Comparison of ENCODE assay signal across 8 cellular contexts in the genomic region with DNA sequence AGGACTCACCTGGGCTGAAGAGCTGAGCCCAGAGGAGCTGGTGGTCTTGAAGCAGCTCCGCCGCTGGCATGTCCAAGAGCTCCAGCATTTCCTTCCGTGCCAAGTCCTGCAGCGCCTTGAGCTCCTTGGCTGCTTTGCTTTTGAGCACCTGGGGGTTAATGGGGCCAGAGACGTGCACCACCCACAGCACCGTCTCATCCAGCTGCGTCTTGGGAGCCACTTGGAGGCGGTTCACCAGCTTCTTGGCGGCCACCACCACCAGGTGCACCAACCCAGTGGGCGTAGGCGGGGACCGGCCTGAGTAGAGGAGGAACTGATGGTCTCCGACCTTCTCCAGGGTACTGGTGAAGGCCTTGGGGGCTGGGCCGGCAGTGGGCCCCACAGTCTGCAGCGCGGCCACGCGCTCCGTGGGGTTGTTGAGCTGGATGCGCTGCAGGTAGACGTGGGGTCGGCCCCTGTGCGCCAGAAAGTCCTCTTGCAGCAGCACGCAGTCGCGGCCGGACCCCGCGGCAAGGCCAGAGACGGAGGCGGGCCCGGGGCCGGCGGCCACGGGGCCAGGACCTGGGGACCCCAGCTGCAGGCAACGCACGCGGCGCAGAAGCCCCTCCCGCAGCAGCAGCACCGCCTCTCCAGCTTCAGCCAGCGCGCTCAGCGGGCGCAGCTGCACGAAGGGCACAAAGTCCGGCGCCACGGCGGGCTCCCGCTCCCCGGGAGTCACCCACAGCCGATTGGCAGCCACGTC. TPM values are rescaled to one million over a fixed set of nuclear protein-coding genes. Genes with fewer than 3 reads are reported as not detected.
DNase-seq lines count a peak whose midpoint lies in the region; ATAC-seq, FAIRE-seq and TF ChIP-seq lines count a peak whose summit lies in the region.
"Not testable (repeated sequence)": the region's sequence is repeated elsewhere in the genome, so short reads cannot be mapped to it uniquely, and the experiment has no call there.

No MANE protein-coding gene starts in this region.

- H3K27ac ChIP-seq in SJCRH30; astrocyte (ENCODE audit: low read depth, low read length): not testable (repeated sequence)
- H3K27ac ChIP-seq in mucosa of rectum (ENCODE audit: low read depth in 2 of 2, low read length in 2 of 2): peak overlapping the region in 1 of 2 donors; percentile 32

- peaks cover 36% of the 10 kb centered on the region for H4K20me1 ChIP-seq in astrocyte (ENCODE audit: insufficient read depth, low read length)

- FAIRE-seq in astrocyte (lab: Jason Lieb, UNC): not testable (repeated sequence)

- H3K9ac ChIP-seq in astrocyte (ENCODE audit: low read length) (peak overlapping the region; percentile 52), mucosa of rectum (ENCODE audit: low read depth in 1 of 2, low read length in 2 of 2) (peak overlapping the region; percentile 0 to 68)

- H3K27me3 ChIP-seq in SJCRH30; astrocyte (ENCODE audit: insufficient read depth, low read length); mucosa of rectum (ENCODE audit: control insufficient read depth in 2 of 2, insufficient read depth in 2 of 2, low read length in 2 of 2): not testable (repeated sequence)

- TF ChIP-seq CTCF in CD14-positive monocyte (IDR thresholded peaks at IDR 0.05); astrocyte (IDR thresholded peaks at IDR 0.05; ENCODE audit: insufficient read depth, low read depth, low read length); fibroblast of villous mesenchyme (IDR thresholded peaks at IDR 0.05; ENCODE audit: insufficient read depth, low read depth, low read length): not testable (repeated sequence)

- peak overlapping the region; percentile 98 for H3K4me2 ChIP-seq in astrocyte (ENCODE audit: low read length)

- H3K27ac Mint-ChIP-seq in CD14-positive monocyte: peak overlapping the region in 2 of 7 donors; percentile 18 to 30
- H3K27ac Mint-ChIP-seq in astrocyte (ENCODE audit: unreplicated experiment): not testable (repeated sequence)
- peak overlapping the region; percentile 85 for H3K27ac Mint-ChIP-seq in stimulated activated memory B cell treated with anti-CD40 and anti-IgM and Interleukin-4, amounts not matched to agents 10 μg/mL and 1 μg/mL and 100 μg/mL, for 72 hours

- H3K36me3 Mint-ChIP-seq in CD14-positive monocyte: peaks cover 23 to 40% of the 10 kb centered on the region in 2 donors
- not testable (repeated sequence) for H3K36me3 Mint-ChIP-seq in astrocyte (ENCODE audit: low read depth, unreplicated experiment)
- peaks cover 39% of the 10 kb centered on the region for H3K36me3 Mint-ChIP-seq in stimulated activated memory B cell treated with anti-CD40 and anti-IgM and Interleukin-4, amounts not matched to agents 10 μg/mL and 1 μg/mL and 100 μg/mL, for 72 hours

- intact Hi-C loops in CD14-positive monocyte (cut with micrococcal nuclease): loop anchor here in 1 of 2 donors (10.0 kb wide), 1 partner anchor 89 kb away; a partner anchor contains a TSS

- H3K4me1 ChIP-seq in SJCRH30 (peaks cover 43% of the 10 kb centered on the region), astrocyte (ENCODE audit: insufficient read depth, low read length) (peaks cover 24% of the 10 kb centered on the region), mucosa of rectum (ENCODE audit: control insufficient read depth in 2 of 2, insufficient read depth in 2 of 2, low read length in 2 of 2) (peaks cover 22 to 29% of the 10 kb centered on the region in 2 donors)

- H3K27me3 Mint-ChIP-seq in CD14-positive monocyte (ENCODE audit: low read depth in 3 of 3); astrocyte (ENCODE audit: low read depth, unreplicated experiment); stimulated activated memory B cell treated with anti-CD40 and anti-IgM and Interleukin-4, amounts not matched to agents 10 μg/mL and 1 μg/mL and 100 μg/mL, for 72 hours: not testable (repeated sequence)

- DNase-seq in CD14-positive monocyte (ENCODE audit: low spot score); SJCRH30; astrocyte (ENCODE audit: low read depth); fibroblast of villous mesenchyme (ENCODE audit: low read depth): not testable (repeated sequence)

- H3K4me3 ChIP-seq in SJCRH30: peak overlapping the region; percentile 72
- peak overlapping the region; percentile 63 for H3K4me3 ChIP-seq in astrocyte (ENCODE audit: insufficient read depth, low read depth, low read length)
- peak overlapping the region; percentile 58 for H3K4me3 ChIP-seq in fibroblast of villous mesenchyme (ENCODE audit: low read depth, low read length)
- peak overlapping the region; percentile 70 to 75 for H3K4me3 ChIP-seq in mucosa of rectum (ENCODE audit: low read length in 2 of 2)

- not testable (repeated sequence) for H3K9me3 ChIP-seq in SJCRH30 (replicated peaks); astrocyte (ENCODE audit: insufficient read depth, low read depth, low read length); mucosa of rectum (ENCODE audit: control insufficient read depth in 2 of 2, low read length in 2 of 2)

- H3K36me3 ChIP-seq in SJCRH30 (peaks cover 26% of the 10 kb centered on the region), mucosa of rectum (ENCODE audit: control insufficient read depth in 2 of 2, insufficient read depth in 2 of 2, low read length in 2 of 2) (peaks cover 18 to 26% of the 10 kb centered on the region in 2 donors)
- H3K36me3 ChIP-seq in astrocyte (ENCODE audit: insufficient read depth, low read length): not testable (repeated sequence)

- peaks cover 41% of the 10 kb centered on the region for H3K79me2 ChIP-seq in astrocyte (ENCODE audit: insufficient read depth, low read length)

- H3K4me1 Mint-ChIP-seq in CD14-positive monocyte: peaks cover 42% of the 10 kb centered on the region
- peaks cover 19% of the 10 kb centered on the region for H3K4me1 Mint-ChIP-seq in astrocyte (ENCODE audit: low read depth, unreplicated experiment)
- H3K4me1 Mint-ChIP-seq in stimulated activated memory B cell treated with anti-CD40 and anti-IgM and Interleukin-4, amounts not matched to agents 10 μg/mL and 1 μg/mL and 100 μg/mL, for 72 hours: peaks cover 49% of the 10 kb centered on the region

- peak overlapping the region; percentile 68 to 82 for H3K4me3 Mint-ChIP-seq in CD14-positive monocyte
- peak overlapping the region; percentile 83 for H3K4me3 Mint-ChIP-seq in astrocyte (ENCODE audit: unreplicated experiment)
- peak overlapping the region; percentile 88 for H3K4me3 Mint-ChIP-seq in stimulated activated memory B cell treated with anti-CD40 and anti-IgM and Interleukin-4, amounts not matched to agents 10 μg/mL and 1 μg/mL and 100 μg/mL, for 72 hours

- H3K9me3 Mint-ChIP-seq in CD14-positive monocyte; astrocyte (ENCODE audit: unreplicated experiment); stimulated activated memory B cell treated with anti-CD40 and anti-IgM and Interleukin-4, amounts not matched to agents 10 μg/mL and 1 μg/mL and 100 μg/mL, for 72 hours: not testable (repeated sequence)

- H2AFZ ChIP-seq in astrocyte (ENCODE audit: low read depth, low read length): not testable (repeated sequence)

- ATAC-seq in GM21381 (IDR thresholded peaks at IDR 0.05; ENCODE audit: unreplicated experiment) (peak; percentile 16), HG03175 (IDR thresholded peaks at IDR 0.05; ENCODE audit: unreplicated experiment) (peak; percentile 20)
- ATAC-seq in stimulated activated memory B cell treated with anti-CD40 and anti-IgM and Interleukin-4, amounts not matched to agents 10 μg/mL and 1 μg/mL and 100 μg/mL, for 72 hours: peak; percentile 76

RNA-seq across cellular contexts. Expression of a gene that starts 0.9 kb away (rescaled TPM):
- polyA plus RNA-seq in CD14-positive monocyte: 10 to 100 TPM; 31.7 to 74.0 TPM
- total RNA-seq in SJCRH30 (2014; rRNA removed; shearing (Covaris generic)): 62.8 and 64.0 TPM in 2 replicates
- 56.0 and 60.4 TPM in 2 replicates for total RNA-seq in astrocyte
- total RNA-seq in fibroblast of villous mesenchyme: 57.9 and 69.9 TPM in 2 replicates

RNA-seq across cellular contexts. Expression of a gene that starts 9.2 kb away (rescaled TPM):
- polyA plus RNA-seq in CD14-positive monocyte: 10 to 100 TPM; 44.5 to 53.1 TPM
- 138 and 142 TPM in 2 replicates for total RNA-seq in SJCRH30 (2014; rRNA removed; shearing (Covaris generic))
- total RNA-seq in astrocyte: 375 and 500 TPM in 2 replicates
- total RNA-seq in fibroblast of villous mesenchyme: 309 and 324 TPM in 2 replicates

RNA-seq across cellular contexts. Expression of a gene that starts 54.9 kb away (rescaled TPM):
- polyA plus RNA-seq in CD14-positive monocyte: 10 to 100 TPM; 26.3 to 30.3 TPM
- total RNA-seq in SJCRH30 (2014; rRNA removed; shearing (Covaris generic)): 92.5 and 94.0 TPM in 2 replicates
- total RNA-seq in astrocyte (74.0 and 75.5 TPM in 2 replicates), fibroblast of villous mesenchyme (52.5 and 66.1 TPM in 2 replicates)

Comparison
In these comparisons a context has a peak if more than half of its experiments do, and no peak if none do; other contexts are left out.
1. ATAC-seq: peak in every context shown above with its lines; median percentile 76 in stimulated activated memory B cell treated with anti-CD40 and anti-IgM and Interleukin-4, amounts not matched to agents 10 μg/mL and 1 μg/mL and 100 μg/mL, for 72 hours; 20 in HG03175; 16 in GM21381.